ENCODE assay signal across 16 cellular contexts in genomic region chr6:93088675-93089575, GRCh38.
DNase-seq lines count a peak whose midpoint lies in the region; ATAC-seq, FAIRE-seq and TF ChIP-seq lines count a peak whose summit lies in the region.
"Had no signal": no experiment of that assay in that cellular context is flagged by ENCODE, and none has a peak within 500 bp of the region (broad histone marks: within the 10 kb centered on the region; RNA-seq: fewer than 3 reads in every experiment).

No MANE protein-coding gene starts in this region.

- H3K27ac ChIP-seq in foreskin keratinocyte = no peak overlapping the region
- H3K27ac ChIP-seq in smooth muscle cell (ENCODE audit: low read depth) = peak overlapping the region; percentile 20
- no peak overlapping the region for H3K27ac ChIP-seq in Karpas-422 (ENCODE audit: low read length)
- no peak overlapping the region for H3K27ac ChIP-seq in kidney (ENCODE audit: low read depth in 2 of 2, low read length in 2 of 2)

- TF ChIP-seq CTCF in foreskin keratinocyte (conservative IDR thresholded peaks at IDR 0.05) (no peak), smooth muscle cell (IDR thresholded peaks at IDR 0.05; ENCODE audit: borderline replicate concordance, insufficient read depth, poor library complexity, severe bottlenecking) (no peak), kidney (IDR thresholded peaks at IDR 0.05; ENCODE audit: borderline replicate concordance, extremely low read depth, insufficient read depth) (no peak)

- no peak for FAIRE-seq in kidney (lab: Jason Lieb, UNC)
- FAIRE-seq: small intestine had no signal

- H3K9me2 ChIP-seq in Karpas-422 (replicated peaks; ENCODE audit: insufficient read depth, low read length) = no peaks in the 10 kb centered on the region

- H3K4me2 ChIP-seq in smooth muscle cell = peak overlapping the region; percentile 86
- no peak overlapping the region for H3K4me2 ChIP-seq in Karpas-422 (ENCODE audit: low read depth, low read length, poor library complexity, severe bottlenecking)

- H2AFZ ChIP-seq in smooth muscle cell (ENCODE audit: low read depth) (peak overlapping the region; percentile 92), Karpas-422 (ENCODE audit: low read length) (no peak overlapping the region)

- H3K27me3 Mint-ChIP-seq in T-cell = no peaks in the 10 kb centered on the region
- H3K27me3 Mint-ChIP-seq: CD4-positive, alpha-beta memory T cell had no signal

- CTCF ChIA-PET in T-cell (lab: Charles Lee) = no interaction called here

- H3K4me1 Mint-ChIP-seq in T-cell = no peaks in the 10 kb centered on the region
- H3K4me1 Mint-ChIP-seq: CD4-positive, alpha-beta memory T cell had no signal

- H3K4me1 ChIP-seq in foreskin keratinocyte (no peaks in the 10 kb centered on the region), smooth muscle cell (ENCODE audit: low read depth) (peaks cover 31% of the 10 kb centered on the region), Karpas-422 (ENCODE audit: low read length) (no peaks in the 10 kb centered on the region), kidney (ENCODE audit: control insufficient read depth in 1 of 2, insufficient read depth in 1 of 2, low read depth in 1 of 2, low read length in 2 of 2) (no peaks in the 10 kb centered on the region)

- H3K9ac ChIP-seq in smooth muscle cell (ENCODE audit: low read depth) (peak overlapping the region; percentile 1), Karpas-422 (ENCODE audit: low read length) (no peak overlapping the region), kidney (ENCODE audit: low read length in 2 of 2) (no peak overlapping the region)

- no peaks in the 10 kb centered on the region for H3K36me3 Mint-ChIP-seq in T-cell
- H3K36me3 Mint-ChIP-seq: CD4-positive, alpha-beta memory T cell had no signal

- H3K4me3 ChIP-seq in smooth muscle cell = peak overlapping the region; percentile 41
- no peak overlapping the region for H3K4me3 ChIP-seq in Karpas-422 (ENCODE audit: low read length)
- H3K4me3 ChIP-seq in kidney (ENCODE audit: low read length in 2 of 2) = no peak overlapping the region

- H3K27me3 ChIP-seq in foreskin keratinocyte = no peaks in the 10 kb centered on the region
- no peaks in the 10 kb centered on the region for H3K27me3 ChIP-seq in smooth muscle cell (ENCODE audit: low read depth)
- no peaks in the 10 kb centered on the region for H3K27me3 ChIP-seq in Karpas-422 (ENCODE audit: low read length)

- 14% methylated on average over 12 of the region's 12 CpGs for WGBS in smooth muscle cell (ENCODE audit: low lambda C conversion rate)

- H3K4me3 Mint-ChIP-seq in T-cell = no peak overlapping the region
- H3K4me3 Mint-ChIP-seq: activated CD8-positive, alpha-beta T cell treated with anti-CD3 and anti-CD28 coated beads, Interleukin-2, amount 10 ng/mL, durations not matched to agents 7 days and 5 days; CD4-positive, alpha-beta memory T cell had no signal

- no peaks in the 10 kb centered on the region for H3K36me3 ChIP-seq in smooth muscle cell (ENCODE audit: low read depth)
- no peaks in the 10 kb centered on the region for H3K36me3 ChIP-seq in Karpas-422 (ENCODE audit: insufficient read depth, low read length)
- no peaks in the 10 kb centered on the region for H3K36me3 ChIP-seq in kidney (ENCODE audit: control insufficient read depth in 1 of 2, insufficient read depth in 2 of 2, low read length in 2 of 2)

- H3K9me3 Mint-ChIP-seq in T-cell = peaks cover 3 to 7% (median 6%) of the 10 kb centered on the region in 3 donors

- DNase-seq in NCI-H2107 treated with DMSO at 0.1 percent for 48 hours (lab: John Stamatoyannopoulos, UW; ENCODE audit: unreplicated experiment) (peak; percentile 48), NCI-H2107 (lab: John Stamatoyannopoulos, UW) (no peak), RPMI8226 (peak; percentile 2), foreskin keratinocyte (no peak), smooth muscle cell (lab: John Stamatoyannopoulos, UW; ENCODE audit: unreplicated experiment) (no peak), Karpas-422 (no peak), T-cell (no peak), kidney (no peak)
- DNase-seq: activated CD8-positive, alpha-beta T cell treated with anti-CD3 and anti-CD28 coated beads, Interleukin-2, amount 10 ng/mL, durations not matched to agents 7 days and 5 days; CD4-positive, alpha-beta memory T cell; dermis blood vessel endothelial cell; NCI-H526 treated with DMSO at 0.1 percent for 48 hours; occipital lobe; small intestine; stimulated activated naive CD4-positive, alpha-beta T cell treated with Interleukin-2 at 50 U/mL for 16 hours had no signal

- POLR2A ChIA-PET in T-cell (lab: Charles Lee) = no interaction called here

- no peaks in the 10 kb centered on the region for H3F3A ChIP-seq in smooth muscle cell (ENCODE audit: low read depth)

- H3K27ac Mint-ChIP-seq in T-cell = no peak overlapping the region
- H3K27ac Mint-ChIP-seq: activated CD8-positive, alpha-beta T cell treated with anti-CD3 and anti-CD28 coated beads, Interleukin-2, amount 10 ng/mL, durations not matched to agents 7 days and 5 days; activated T-helper 2 cell treated with anti-CD3 and anti-CD28 coated beads, Interferon-gamma antibody, Interleukin-2, Interleukin-4, amounts not matched to agents 10 μg/mL and 5 μg/mL and 100 μg/mL, durations not matched to agents 14 hours and 24 hours and 36 hours; CD4-positive, alpha-beta memory T cell had no signal

- no peaks in the 10 kb centered on the region for H3K9me3 ChIP-seq in smooth muscle cell (replicated peaks; ENCODE audit: low read depth)
- H3K9me3 ChIP-seq in Karpas-422 (ENCODE audit: low read length) = peaks cover 10% of the 10 kb centered on the region; the same call in 1 of the 2 replicates
- H3K9me3 ChIP-seq in kidney (ENCODE audit: control insufficient read depth in 1 of 2, low read length in 2 of 2) = no peaks in the 10 kb centered on the region

- H3K79me2 ChIP-seq in smooth muscle cell (ENCODE audit: low read depth) (no peaks in the 10 kb centered on the region), Karpas-422 (ENCODE audit: low read length) (no peaks in the 10 kb centered on the region)

- intact Hi-C loops in kidney (cut with DNase I) = no loop called here

- ATAC-seq in foreskin keratinocyte = peak; percentile 19
- no peak for ATAC-seq in T-cell (replicated peaks in 1 of 4)
- ATAC-seq: activated CD8-positive, alpha-beta T cell treated with anti-CD3 and anti-CD28 coated beads, Interleukin-2, amount 10 ng/mL, durations not matched to agents 7 days and 5 days had no signal

- H4K20me1 ChIP-seq in smooth muscle cell (ENCODE audit: low read depth) (no peaks in the 10 kb centered on the region), Karpas-422 (ENCODE audit: insufficient read depth, low read depth, low read length) (no peaks in the 10 kb centered on the region)

Comparison
In these comparisons a context has a peak if more than half of its experiments do, and no peak if none do; other contexts are left out.
1. DNase-seq: peak in NCI-H2107 treated with DMSO at 0.1 percent for 48 hours (single experiment) and RPMI8226 (single experiment); none in NCI-H2107 (single experiment), foreskin keratinocyte (0 of 2), smooth muscle cell (single experiment), Karpas-422 (single experiment), T-cell (0 of 34) and kidney (single experiment).